In genomic region chr2:73783402-73783801, GRCh38 we compare ENCODE assay signal across 8 cellular contexts. TPM values are rescaled to one million over a fixed set of nuclear protein-coding genes. Genes with fewer than 3 reads are reported as not detected.
DNase-seq lines count a peak whose midpoint lies in the region; ATAC-seq and TF ChIP-seq lines count a peak whose summit lies in the region.
"Not testable (repeated sequence)": the region's sequence is repeated elsewhere in the genome, so short reads cannot be mapped to it uniquely, and the experiment has no call there.

No MANE protein-coding gene starts in this region.

- H4K8ac ChIP-seq in mesenchymal stem cell (ENCODE audit: low read length) = peak overlapping the region; percentile 60

- H2AFZ ChIP-seq in DND-41 (ENCODE audit: low read depth, low read length) (0 out of 2 replicates have a peak overlapping the region, but pooled peaks have one; percentile 25), GM23248 (peak overlapping the region; percentile 70)
- H2AFZ ChIP-seq in mesenchymal stem cell (ENCODE audit: low read depth, low read length) = not testable (repeated sequence)

- H3K27me3 ChIP-seq in DND-41 (ENCODE audit: insufficient read depth, low read length, poor library complexity); GM23248 (replicated peaks; ENCODE audit: insufficient read depth); RWPE2 (ENCODE audit: insufficient read depth, poor library complexity, severe bottlenecking); mesenchymal stem cell (ENCODE audit: control insufficient read depth in 1 of 2, insufficient read depth in 1 of 2, low read length in 2 of 2): not testable (repeated sequence)

- H3K9me2 ChIP-seq in GM23248 (ENCODE audit: insufficient read depth) = not testable (repeated sequence)

- not testable (repeated sequence) for TF ChIP-seq CTCF in DND-41 (IDR thresholded peaks at IDR 0.05; ENCODE audit: borderline replicate concordance, extremely low read depth, low read length, poor library complexity, severe bottlenecking); RWPE2 (IDR thresholded peaks at IDR 0.05; ENCODE audit: poor library complexity, severe bottlenecking); retinal pigment epithelial cell (conservative IDR thresholded peaks at IDR 0.05; ENCODE audit: low read depth, low read length)

- H2BK5ac ChIP-seq in mesenchymal stem cell (ENCODE audit: low read depth, low read length, poor library complexity, severe bottlenecking) = not testable (repeated sequence)

- H3K4me1 ChIP-seq in DND-41 (ENCODE audit: insufficient read depth, low read length) (peaks cover 17% of the 10 kb centered on the region), RWPE2 (ENCODE audit: insufficient read depth, poor library complexity, severe bottlenecking) (peaks cover 13% of the 10 kb centered on the region)
- not testable (repeated sequence) for H3K4me1 ChIP-seq in GM23248 (ENCODE audit: insufficient read depth); mesenchymal stem cell (ENCODE audit: control insufficient read depth, insufficient read depth, low read depth, low read length)

- H2BK120ac ChIP-seq in mesenchymal stem cell (ENCODE audit: low read depth, low read length) = peak overlapping the region; percentile 73

- H3K14ac ChIP-seq in mesenchymal stem cell (ENCODE audit: low read length in 2 of 2) = not testable (repeated sequence)

- not testable (repeated sequence) for H2AK5ac ChIP-seq in mesenchymal stem cell (ENCODE audit: low read length, severe bottlenecking)

- not testable (repeated sequence) for H3K36me3 ChIP-seq in DND-41 (ENCODE audit: insufficient read depth, low read length); GM23248 (ENCODE audit: low read depth); RWPE2 (ENCODE audit: low read depth); mesenchymal stem cell (ENCODE audit: control insufficient read depth in 1 of 2, insufficient read depth in 2 of 2, low read depth in 1 of 2, low read length in 2 of 2)

- peaks cover 15% of the 10 kb centered on the region for H3K79me2 ChIP-seq in DND-41 (ENCODE audit: insufficient read depth, low read length)
- H3K79me2 ChIP-seq in GM23248 (ENCODE audit: insufficient read depth) = peaks cover 15% of the 10 kb centered on the region

- not testable (repeated sequence) for ATAC-seq in DND-41 (ENCODE audit: insufficient read depth, low read depth)
- peak; percentile 35 for ATAC-seq in RWPE2 (ENCODE audit: low read depth)

- H2BK15ac ChIP-seq in mesenchymal stem cell (ENCODE audit: low read depth, poor library complexity, severe bottlenecking) = not testable (repeated sequence)

- not testable (repeated sequence) for H3K9me3 ChIP-seq in DND-41 (ENCODE audit: insufficient read depth, low read length, severe bottlenecking); GM23248 (ENCODE audit: low read depth); RWPE2 (ENCODE audit: severe bottlenecking); mesenchymal stem cell (ENCODE audit: control insufficient read depth, low read length)

- H3K4me3 ChIP-seq in DND-41 (ENCODE audit: low read depth in 1 of 2, low read length in 2 of 2); GM23248; RWPE2 (ENCODE audit: severe bottlenecking); mesenchymal stem cell (ENCODE audit: insufficient read depth in 1 of 2, low read depth in 1 of 2, low read length in 2 of 2): not testable (repeated sequence)
- peak overlapping the region; percentile 12 for H3K4me3 ChIP-seq in retinal pigment epithelial cell (ENCODE audit: low read length)

- DNase-seq in DND-41; GM23248; RWPE2 (ENCODE audit: low spot score); epithelial cell of prostate (ENCODE audit: low read depth, low spot score); mesenchymal stem cell; retinal pigment epithelial cell (ENCODE audit: low read depth): not testable (repeated sequence)
- DNase-seq in M059J (ENCODE audit: low read depth) (peak; percentile 63), astrocyte of the hippocampus (ENCODE audit: low read depth, low spot score) (peak; percentile 17)

- not testable (repeated sequence) for H3K4me2 ChIP-seq in DND-41 (ENCODE audit: insufficient read depth, low read length); GM23248 (ENCODE audit: unreplicated experiment); mesenchymal stem cell (ENCODE audit: low read length, poor library complexity, severe bottlenecking)

- peak overlapping the region in 1 of 2 experiments; percentile 21 for H3K18ac ChIP-seq in mesenchymal stem cell (ENCODE audit: low read depth in 1 of 2, low read length in 2 of 2)

- in situ Hi-C loops in GM23248 (cut with MboI) = not testable (repeated sequence)

- not testable (repeated sequence) for H3K9ac ChIP-seq in DND-41 (ENCODE audit: low read depth, low read length); GM23248; mesenchymal stem cell (ENCODE audit: low read length)

- 65 to 67% methylated on average over 15 of the region's 15 CpGs for WGBS in GM23248 (ENCODE audit: low coverage in 1 of 2, low lambda C conversion rate in 2 of 2, missing lambda C conversion rate in 2 of 2), 2 experiments
- 65% methylated on average over 13 of the region's 15 CpGs for WGBS in mesenchymal stem cell

- not testable (repeated sequence) for H3F3A ChIP-seq in GM23248 (ENCODE audit: insufficient read depth)

- not testable (repeated sequence) for H3K23ac ChIP-seq in mesenchymal stem cell (ENCODE audit: low read length in 2 of 2)

- H3K4ac ChIP-seq in mesenchymal stem cell (ENCODE audit: low read depth in 1 of 2, low read length in 2 of 2) = not testable (repeated sequence)

- H4K91ac ChIP-seq in mesenchymal stem cell (ENCODE audit: low read length) = peak overlapping the region; percentile 50

- not testable (repeated sequence) for H4K20me1 ChIP-seq in DND-41 (ENCODE audit: insufficient read depth, low read length); GM23248 (ENCODE audit: insufficient read depth)

- not testable (repeated sequence) for H2BK12ac ChIP-seq in mesenchymal stem cell (ENCODE audit: low read length in 2 of 2)

- not testable (repeated sequence) for H3K79me1 ChIP-seq in mesenchymal stem cell (replicated peaks; ENCODE audit: low read length, poor library complexity, severe bottlenecking)

- not testable (repeated sequence) for H3K27ac ChIP-seq in DND-41 (ENCODE audit: low read length); GM23248; mesenchymal stem cell (ENCODE audit: low read length, poor library complexity, severe bottlenecking)
- H3K27ac ChIP-seq in RWPE2 (ENCODE audit: poor library complexity, severe bottlenecking) (peak overlapping the region; percentile 55), epithelial cell of prostate (peak overlapping the region; percentile 38)

RNA-seq across cellular contexts. Expression of gene C2orf78, which starts 0.6 kb away (rescaled TPM):
- total RNA-seq in GM23248 (2014; rRNA removed; shearing (Covaris generic)) = not detected in 2 replicates
- polyA plus RNA-seq in GM23248 (2016; fragmentation: Nextera tagmentation; extraction: Ambion mirVana) = not detected in 2 replicates
- total RNA-seq in M059J (2014; rRNA removed; shearing (Covaris generic)) = not detected in 2 replicates
- not detected for polyA plus RNA-seq in mesenchymal stem cell (2013, experiment 1 of 2)
- polyA plus RNA-seq in mesenchymal stem cell (2013, experiment 2 of 2) = not detected

RNA-seq across cellular contexts. Expression of gene DUSP11, which starts 3.5 kb away (rescaled TPM):
- 37.3 and 58.3 TPM in 2 replicates for total RNA-seq in GM23248 (2014; rRNA removed; shearing (Covaris generic))
- 56.0 and 60.2 TPM in 2 replicates for polyA plus RNA-seq in GM23248 (2016; fragmentation: Nextera tagmentation; extraction: Ambion mirVana)
- 38.5 and 41.4 TPM in 2 replicates for total RNA-seq in M059J (2014; rRNA removed; shearing (Covaris generic))
- 30.0 TPM for polyA plus RNA-seq in mesenchymal stem cell (2013, experiment 1 of 2)
- 38.6 TPM for polyA plus RNA-seq in mesenchymal stem cell (2013, experiment 2 of 2)

RNA-seq across cellular contexts. Expression of gene STAMBP, which starts 45.4 kb away (rescaled TPM):
- 16.8 and 24.4 TPM in 2 replicates for total RNA-seq in GM23248 (2014; rRNA removed; shearing (Covaris generic))
- 35.9 and 36.0 TPM in 2 replicates for polyA plus RNA-seq in GM23248 (2016; fragmentation: Nextera tagmentation; extraction: Ambion mirVana)
- total RNA-seq in M059J (2014; rRNA removed; shearing (Covaris generic)) = 43.3 and 64.5 TPM in 2 replicates
- polyA plus RNA-seq in mesenchymal stem cell (2013, experiment 1 of 2) = 41.7 TPM
- 41.6 TPM for polyA plus RNA-seq in mesenchymal stem cell (2013, experiment 2 of 2)

RNA-seq across cellular contexts. Expression of gene TPRKB, which starts 46.3 kb away (rescaled TPM):
- 20.1 and 24.4 TPM in 2 replicates for total RNA-seq in GM23248 (2014; rRNA removed; shearing (Covaris generic))
- polyA plus RNA-seq in GM23248 (2016; fragmentation: Nextera tagmentation; extraction: Ambion mirVana) = 57.2 and 59.6 TPM in 2 replicates
- total RNA-seq in M059J (2014; rRNA removed; shearing (Covaris generic)) = 75.0 and 149 TPM in 2 replicates
- 38.2 TPM for polyA plus RNA-seq in mesenchymal stem cell (2013, experiment 1 of 2)
- polyA plus RNA-seq in mesenchymal stem cell (2013, experiment 2 of 2) = 36.4 TPM
